In the genomic region with DNA sequence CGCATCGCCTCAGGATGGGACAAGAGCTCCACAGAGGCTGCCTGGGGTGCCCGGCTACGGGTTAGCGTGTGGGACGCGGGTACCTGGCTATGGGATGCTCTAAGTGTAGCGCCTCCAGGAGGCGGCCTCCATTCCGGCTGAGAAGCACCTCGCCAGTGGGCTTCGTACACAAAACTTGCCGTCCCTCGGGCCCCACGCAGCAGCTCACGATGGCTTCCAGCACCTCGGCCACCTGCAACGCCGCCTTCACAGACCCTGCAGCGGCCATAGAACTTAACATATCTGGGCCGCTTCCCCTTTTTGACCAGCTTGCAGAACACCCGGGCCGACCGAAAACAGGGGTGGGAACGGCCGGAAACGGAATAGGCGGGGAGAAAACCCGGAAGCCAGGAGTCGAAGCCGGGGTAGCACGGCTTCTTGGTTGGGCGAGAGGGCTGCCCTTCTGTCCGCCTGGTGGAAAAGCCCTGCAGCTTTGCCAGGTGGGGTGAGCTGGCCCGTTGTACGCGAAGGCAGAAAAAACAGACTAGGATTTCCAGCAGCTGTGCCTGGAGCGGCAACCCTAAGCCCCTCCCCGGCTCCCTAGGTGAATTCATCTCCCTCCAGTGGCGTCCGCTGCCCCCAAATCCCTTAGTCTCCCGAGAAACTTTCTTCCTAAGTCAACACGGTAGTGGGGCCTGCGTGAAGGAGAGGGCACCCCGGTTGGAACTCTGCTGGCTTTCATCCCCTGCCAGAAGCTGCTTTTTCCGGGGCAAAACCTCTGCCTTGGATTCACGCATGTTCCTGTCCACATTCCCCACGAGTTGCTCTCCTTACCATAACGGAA, we compare ENCODE assay signal across 8 cellular contexts. TPM values are rescaled to one million over a fixed set of nuclear protein-coding genes. Genes with fewer than 3 reads are reported as not detected.
DNase-seq lines count a peak whose midpoint lies in the region; ATAC-seq and TF ChIP-seq lines count a peak whose summit lies in the region.

A gene (minus strand): TSS at position 337 of the 823 bp plus-strand sequence. CDS start 57 bp downstream, at position 280.

- H3K9ac ChIP-seq in GM23248, result peak within 1 kb of the TSS; percentile 81

- H3K9me3 ChIP-seq in GM23248 (ENCODE audit: low read depth), result no peaks in the 10 kb centered on the region

- TF ChIP-seq CTCF in fibroblast of the aortic adventitia (IDR thresholded peaks at IDR 0.05; ENCODE audit: insufficient read depth, low read length), result peak; percentile 72
- TF ChIP-seq CTCF in nephron progenitor cell (IDR thresholded peaks at IDR 0.05), result no peak

- H3F3A ChIP-seq in GM23248 (ENCODE audit: insufficient read depth), result peaks cover 38% of the 10 kb centered on the region

- no peaks in the 10 kb centered on the region for H3K27me3 ChIP-seq in GM23248 (replicated peaks; ENCODE audit: insufficient read depth)

- H3K36me3 ChIP-seq in GM23248 (ENCODE audit: low read depth), result no peaks in the 10 kb centered on the region; the same call in 1 of the 2 replicates

- peak within 1 kb of the TSS; percentile 97 for H2AFZ ChIP-seq in GM23248

- H3K36me3 Mint-ChIP-seq in nephron progenitor cell (ENCODE audit: low read depth), result no peaks in the 10 kb centered on the region

- H3K27ac ChIP-seq in GM23248, result peak within 1 kb of the TSS; percentile 74

- H3K79me2 ChIP-seq in GM23248 (ENCODE audit: insufficient read depth), result peaks cover 35% of the 10 kb centered on the region

- H4K20me1 ChIP-seq in GM23248 (ENCODE audit: insufficient read depth), result no peaks in the 10 kb centered on the region

- H3K4me3 ChIP-seq in GM23248, result peak within 1 kb of the TSS; percentile 95
- H3K4me3 ChIP-seq in fibroblast of the aortic adventitia (ENCODE audit: low read depth, low read length), result peak within 1 kb of the TSS; percentile 77

- H3K4me1 Mint-ChIP-seq in nephron progenitor cell, result peaks cover 26% of the 10 kb centered on the region
- H3K4me1 Mint-ChIP-seq in stimulated activated naive CD8-positive, alpha-beta T cell treated with anti-CD3 and anti-CD28 coated beads, Interleukin-15, amount 100 ng/mL, for 72 hours, result peaks cover 34% of the 10 kb centered on the region

- H3K4me1 ChIP-seq in GM23248 (ENCODE audit: insufficient read depth), result peaks cover 22% of the 10 kb centered on the region

- 2% methylated on average over 48 to 49 of the region's 49 CpGs for WGBS in GM23248 (ENCODE audit: low coverage in 1 of 2, low lambda C conversion rate in 2 of 2, missing lambda C conversion rate in 2 of 2), 2 experiments

- peak; percentile 94 for ATAC-seq in stimulated activated naive CD8-positive, alpha-beta T cell treated with anti-CD3 and anti-CD28 coated beads, Interleukin-15, amount 100 ng/mL, for 72 hours

- H3K9me3 Mint-ChIP-seq in nephron progenitor cell, result no peaks in the 10 kb centered on the region
- no peaks in the 10 kb centered on the region for H3K9me3 Mint-ChIP-seq in stimulated activated naive CD8-positive, alpha-beta T cell treated with anti-CD3 and anti-CD28 coated beads, Interleukin-15, amount 100 ng/mL, for 72 hours

- H3K4me3 Mint-ChIP-seq in nephron progenitor cell, result peak within 1 kb of the TSS; percentile 94
- H3K4me3 Mint-ChIP-seq in stimulated activated naive CD8-positive, alpha-beta T cell treated with anti-CD3 and anti-CD28 coated beads, Interleukin-15, amount 100 ng/mL, for 72 hours, result peak within 1 kb of the TSS; percentile 90 to 94

- in situ Hi-C loops in GM23248 (cut with MboI), result loop anchor here (10.0 kb wide), 2 partner anchors 273 to 813 kb away; no protein-coding TSS in a partner anchor

- H3K27ac Mint-ChIP-seq in nephron progenitor cell, result peak within 1 kb of the TSS; percentile 93
- peak within 1 kb of the TSS; percentile 95 to 97 for H3K27ac Mint-ChIP-seq in stimulated activated naive CD8-positive, alpha-beta T cell treated with anti-CD3 and anti-CD28 coated beads, Interleukin-15, amount 100 ng/mL, for 72 hours

- H3K27me3 Mint-ChIP-seq in nephron progenitor cell (ENCODE audit: low read depth, poor library complexity), result no peaks in the 10 kb centered on the region
- H3K27me3 Mint-ChIP-seq in stimulated activated naive CD8-positive, alpha-beta T cell treated with anti-CD3 and anti-CD28 coated beads, Interleukin-15, amount 100 ng/mL, for 72 hours, result no peaks in the 10 kb centered on the region

- no peaks in the 10 kb centered on the region for H3K9me2 ChIP-seq in GM23248 (ENCODE audit: insufficient read depth)

- DNase-seq in EL (peak; percentile 94), GM23248 (peak; percentile 97), Kasumi-1 (lab: John Stamatoyannopoulos, UW) (peak; percentile 95 to 96), RPMI8226 (peak; percentile 95), fibroblast of the aortic adventitia (ENCODE audit: low read depth) (peak; percentile 94), nephron progenitor cell (peak; percentile 81)
- DNase-seq in activated T-helper 9 cell treated with anti-CD3 and anti-CD28 coated beads, Interleukin-2, amount 50 U/mL, for 16 hours (ENCODE audit: low read depth), result peak; percentile 77
- DNase-seq in stimulated activated naive CD8-positive, alpha-beta T cell treated with anti-CD3 and anti-CD28 coated beads, Interleukin-15, amount 100 ng/mL, for 72 hours, result peak; percentile 86 to 90

- H3K4me2 ChIP-seq in GM23248 (ENCODE audit: unreplicated experiment), result peak within 1 kb of the TSS; percentile 90

RNA-seq across cellular contexts. Expression of the gene that starts here (rescaled TPM):
- 13.9 and 15.8 TPM in 2 replicates for total RNA-seq in GM23248 (2014; rRNA removed; shearing (Covaris generic))
- 14.4 and 16.8 TPM in 2 replicates for polyA plus RNA-seq in GM23248 (2016; fragmentation: Nextera tagmentation; extraction: Ambion mirVana)
- total RNA-seq in fibroblast of the aortic adventitia (ENCODE audit: low replicate concordance), result 4.3 and 21.3 TPM in 2 replicates

Comparison
In these comparisons a context has a peak if more than half of its experiments do, and no peak if none do; other contexts are left out.
1. Peak in every context shown above with its lines: DNase-seq, ATAC-seq, H3K4me3 ChIP-seq and H3K27ac ChIP-seq.